ENCODE assay signal across 1 cellular context in genomic region chr5:160188151-160188967, GRCh38.
A peak's percentile ranks its signal among the peaks of the same experiment; 100 is the strongest.
TF ChIP-seq lines count a peak whose summit lies in the region.

No MANE protein-coding gene starts in this region.

TF ChIP-seq in HepG2, 621 proteins besides CTCF, POLR2A, EP300 and RAD21 (continued from another document):
- no peak for TF ChIP-seq ZNF609 (CRISPR knock-in tag; IDR thresholded peaks at IDR 0.05; ENCODE audit: borderline replicate concordance)
- no peak for TF ChIP-seq TMF1 (CRISPR knock-in tag; IDR thresholded peaks at IDR 0.05; ENCODE audit: low read depth)
- TF ChIP-seq HNRNPK (IDR thresholded peaks at IDR 0.05; ENCODE audit: low read depth, low read length, poor library complexity, severe bottlenecking): peak; percentile 40
- peak; percentile 31; the same call in 1 of the 2 replicates for TF ChIP-seq TFDP1 (CRISPR knock-in tag; IDR thresholded peaks at IDR 0.05; ENCODE audit: borderline replicate concordance)
- no peak for TF ChIP-seq CEBPZ (IDR thresholded peaks at IDR 0.05; ENCODE audit: low read length)
- TF ChIP-seq ZNF768 (CRISPR knock-in tag; IDR thresholded peaks at IDR 0.05): peak; percentile 99
